ENCODE assay signal across 1 cellular context in genomic region chr16:29805232-29806095, GRCh38.
TF ChIP-seq lines count a peak whose summit lies in the region.

No MANE protein-coding gene starts in this region.

TF ChIP-seq in SK-N-SH, 30 proteins besides CTCF, POLR2A, EP300 and RAD21 (continued from another document):
- TF ChIP-seq CHD2 (IDR thresholded peaks at IDR 0.05; ENCODE audit: low read length, partially characterized antibody) (peak; percentile 85), JUND (IDR thresholded peaks at IDR 0.05) (peak; percentile 42; the same call in 1 of the 2 replicates), SMC3 (IDR thresholded peaks at IDR 0.05; ENCODE audit: low read depth, low read length) (no peak), NRF1 (IDR thresholded peaks at IDR 0.05; ENCODE audit: low read depth, low read length) (peak; percentile 68), ELF1 (IDR thresholded peaks at IDR 0.05) (peak; percentile 85), FOXJ3 (CRISPR knock-in tag; IDR thresholded peaks at IDR 0.05) (peak; percentile 73; the same call in 1 of the 2 replicates), SIN3A (IDR thresholded peaks at IDR 0.05; ENCODE audit: borderline replicate concordance, low read depth, low read length) (peak; percentile 96; the same call in 1 of the 2 replicates), FOSL2 (IDR thresholded peaks at IDR 0.05; ENCODE audit: borderline replicate concordance, low read depth) (no peak), TEAD4 (IDR thresholded peaks at IDR 0.05; ENCODE audit: borderline replicate concordance, insufficient read depth) (0 out of 2 replicates have a peak, but pooled peaks have one; percentile 37), USF1 (IDR thresholded peaks at IDR 0.05; ENCODE audit: borderline replicate concordance, low read depth) (peak; percentile 35; the same call in 1 of the 2 replicates), POLR2AphosphoS5 (IDR thresholded peaks at IDR 0.05; ENCODE audit: low read depth, low read length) (peak; percentile 87), TCF12 (IDR thresholded peaks at IDR 0.05) (peak; percentile 56; the same call in 1 of the 2 replicates), ZBTB33 (IDR thresholded peaks at IDR 0.05; ENCODE audit: borderline replicate concordance, low read depth) (peak; percentile 81; the same call in 1 of the 2 replicates), EZH2phosphoT487 (IDR thresholded peaks at IDR 0.05; ENCODE audit: borderline replicate concordance, low read depth) (no peak), NFIC (IDR thresholded peaks at IDR 0.05; ENCODE audit: borderline replicate concordance) (no peak; the same call in 1 of the 2 replicates)
- TF ChIP-seq, protein P1, sequence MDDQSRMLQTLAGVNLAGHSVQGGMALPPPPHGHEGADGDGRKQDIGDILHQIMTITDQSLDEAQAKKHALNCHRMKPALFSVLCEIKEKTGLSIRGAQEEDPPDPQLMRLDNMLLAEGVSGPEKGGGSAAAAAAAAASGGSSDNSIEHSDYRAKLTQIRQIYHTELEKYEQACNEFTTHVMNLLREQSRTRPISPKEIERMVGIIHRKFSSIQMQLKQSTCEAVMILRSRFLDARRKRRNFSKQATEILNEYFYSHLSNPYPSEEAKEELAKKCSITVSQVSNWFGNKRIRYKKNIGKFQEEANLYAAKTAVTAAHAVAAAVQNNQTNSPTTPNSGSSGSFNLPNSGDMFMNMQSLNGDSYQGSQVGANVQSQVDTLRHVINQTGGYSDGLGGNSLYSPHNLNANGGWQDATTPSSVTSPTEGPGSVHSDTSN (IDR thresholded peaks at IDR 0.05): peak; percentile 89
- TF ChIP-seq, protein P2, sequence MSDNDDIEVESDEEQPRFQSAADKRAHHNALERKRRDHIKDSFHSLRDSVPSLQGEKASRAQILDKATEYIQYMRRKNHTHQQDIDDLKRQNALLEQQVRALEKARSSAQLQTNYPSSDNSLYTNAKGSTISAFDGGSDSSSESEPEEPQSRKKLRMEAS (IDR thresholded peaks at IDR 0.05; ENCODE audit: low read depth): peak; percentile 95
- TF ChIP-seq, protein P3, sequence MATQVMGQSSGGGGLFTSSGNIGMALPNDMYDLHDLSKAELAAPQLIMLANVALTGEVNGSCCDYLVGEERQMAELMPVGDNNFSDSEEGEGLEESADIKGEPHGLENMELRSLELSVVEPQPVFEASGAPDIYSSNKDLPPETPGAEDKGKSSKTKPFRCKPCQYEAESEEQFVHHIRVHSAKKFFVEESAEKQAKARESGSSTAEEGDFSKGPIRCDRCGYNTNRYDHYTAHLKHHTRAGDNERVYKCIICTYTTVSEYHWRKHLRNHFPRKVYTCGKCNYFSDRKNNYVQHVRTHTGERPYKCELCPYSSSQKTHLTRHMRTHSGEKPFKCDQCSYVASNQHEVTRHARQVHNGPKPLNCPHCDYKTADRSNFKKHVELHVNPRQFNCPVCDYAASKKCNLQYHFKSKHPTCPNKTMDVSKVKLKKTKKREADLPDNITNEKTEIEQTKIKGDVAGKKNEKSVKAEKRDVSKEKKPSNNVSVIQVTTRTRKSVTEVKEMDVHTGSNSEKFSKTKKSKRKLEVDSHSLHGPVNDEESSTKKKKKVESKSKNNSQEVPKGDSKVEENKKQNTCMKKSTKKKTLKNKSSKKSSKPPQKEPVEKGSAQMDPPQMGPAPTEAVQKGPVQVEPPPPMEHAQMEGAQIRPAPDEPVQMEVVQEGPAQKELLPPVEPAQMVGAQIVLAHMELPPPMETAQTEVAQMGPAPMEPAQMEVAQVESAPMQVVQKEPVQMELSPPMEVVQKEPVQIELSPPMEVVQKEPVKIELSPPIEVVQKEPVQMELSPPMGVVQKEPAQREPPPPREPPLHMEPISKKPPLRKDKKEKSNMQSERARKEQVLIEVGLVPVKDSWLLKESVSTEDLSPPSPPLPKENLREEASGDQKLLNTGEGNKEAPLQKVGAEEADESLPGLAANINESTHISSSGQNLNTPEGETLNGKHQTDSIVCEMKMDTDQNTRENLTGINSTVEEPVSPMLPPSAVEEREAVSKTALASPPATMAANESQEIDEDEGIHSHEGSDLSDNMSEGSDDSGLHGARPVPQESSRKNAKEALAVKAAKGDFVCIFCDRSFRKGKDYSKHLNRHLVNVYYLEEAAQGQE (IDR thresholded peaks at IDR 0.05; ENCODE audit: low read depth, low read length): peak; percentile 74; the same call in 1 of the 2 replicates
